ENCODE assay signal across 11 cellular contexts in genomic region chr14:59428581-59429012, GRCh38. TPM values are rescaled to one million over a fixed set of nuclear protein-coding genes. Genes with fewer than 3 reads are reported as not detected.
DNase-seq lines count a peak whose midpoint lies in the region; ATAC-seq, FAIRE-seq and TF ChIP-seq lines count a peak whose summit lies in the region.
"Had no signal": no experiment of that assay in that cellular context is flagged by ENCODE, and none has a peak within 500 bp of the region (broad histone marks: within the 10 kb centered on the region; RNA-seq: fewer than 3 reads in every experiment).

No MANE protein-coding gene starts in this region.

- no peaks in the 10 kb centered on the region for H3K27me3 ChIP-seq in SK-N-SH (ENCODE audit: insufficient read depth)
- no peaks in the 10 kb centered on the region for H3K27me3 ChIP-seq in spleen (replicated peaks in 1 of 7)

- H3K4me1 ChIP-seq in SK-N-SH (ENCODE audit: control insufficient read depth in 1 of 2, insufficient read depth in 2 of 2, low read depth in 1 of 2, low read length in 1 of 2) (peaks cover 8 to 11% of the 10 kb centered on the region in 2 experiments; a peak in 2 of 4 replicates), spleen (peaks cover 0 to 21% (median 7%) of the 10 kb centered on the region in 6 donors)

- no peaks in the 10 kb centered on the region for H3K79me2 ChIP-seq in SK-N-SH (ENCODE audit: insufficient read depth)

- peak; percentile 39 for TF ChIP-seq RAD21 in SK-N-SH (IDR thresholded peaks at IDR 0.05; ENCODE audit: low read length)

- H3K27ac ChIP-seq in SK-N-SH (ENCODE audit: low read depth in 2 of 2, low read length in 1 of 2) (peak overlapping the region in 1 of 2 experiments; percentile 21; a peak in 2 of 4 replicates), spleen (peak overlapping the region in 7 of 8 donors; percentile 29 to 71 (median 58))

- H2AFZ ChIP-seq in SK-N-SH (ENCODE audit: low read depth): no peak overlapping the region

- H3K4me2 ChIP-seq in SK-N-SH: 0 out of 2 replicates have a peak overlapping the region, but pooled peaks have one; percentile 11

- peaks cover 2 to 6% of the 10 kb centered on the region in 2 experiments for H3K36me3 ChIP-seq in SK-N-SH (replicated peaks in 1 of 2; ENCODE audit: control insufficient read depth in 1 of 2, insufficient read depth in 2 of 2, low read length in 1 of 2)
- no peaks in the 10 kb centered on the region for H3K36me3 ChIP-seq in spleen

- POLR2A ChIA-PET in SK-N-SH (lab: Yijun Ruan, JAX): no interaction called here

- ATAC-seq in HG03439 (IDR thresholded peaks at IDR 0.05; ENCODE audit: unreplicated experiment): no peak
- ATAC-seq: left colon had no signal

- H3K9ac ChIP-seq in SK-N-SH: no peak overlapping the region

- H3K9me3 ChIP-seq in SK-N-SH (no peaks in the 10 kb centered on the region), spleen (no peaks in the 10 kb centered on the region)

- no peaks in the 10 kb centered on the region for H4K20me1 ChIP-seq in SK-N-SH (ENCODE audit: insufficient read depth)

- peak; percentile 11 for FAIRE-seq in H54 (lab: Jason Lieb, UNC)

- CTCF ChIA-PET in SK-N-SH (lab: Yijun Ruan, JAX): interaction anchor here (0.6 to 2.1 kb wide), 5 partner anchors 15 to 304 kb away, joined by 3 to 9 read pairs (median 5); no protein-coding TSS in a partner anchor

- TF ChIP-seq POLR2A in H54 (IDR thresholded peaks at IDR 0.05; ENCODE audit: low read depth, low read length): no peak
- TF ChIP-seq POLR2A in spleen (IDR thresholded peaks at IDR 0.05): no peak

- WGBS in SK-N-SH (ENCODE audit: low lambda C conversion rate): 86% methylated on average over 1 of the region's 1 CpG
- 58 to 77% (median 60%) methylated on average over 1 of the region's 1 CpG for WGBS in spleen, 5 donors

- DNase-seq in H54 (ENCODE audit: insufficient read length, low spot score) (no peak), SK-N-SH (no peak), foreskin fibroblast (peak; percentile 83 to 86), spleen (no peak), NCI-H82 treated with DMSO at 0.1 percent for 48 hours (lab: John Stamatoyannopoulos, UW; ENCODE audit: unreplicated experiment) (no peak), GDM1 (lab: John Stamatoyannopoulos, UW) (no peak)
- DNase-seq: activated CD8-positive, alpha-beta memory T cell treated with anti-CD3 and anti-CD28 coated beads, Interleukin-2, amount 50 U/mL, for 4 hours; left colon; NCI-H1436; stimulated activated naive CD4-positive, alpha-beta T cell treated with Interleukin-2 at 50 U/mL for 16 hours had no signal

- TF ChIP-seq EP300 in SK-N-SH (IDR thresholded peaks at IDR 0.05; ENCODE audit: borderline replicate concordance in 1 of 2, low read depth in 1 of 2, low read length in 1 of 2): no peak

- TF ChIP-seq CTCF in SK-N-SH (IDR thresholded peaks at IDR 0.05) (peak; percentile 55), foreskin fibroblast (IDR thresholded peaks at IDR 0.05; ENCODE audit: low read depth, low read length) (peak; percentile 41), spleen (IDR thresholded peaks at IDR 0.05 in 8 of 11, conservative IDR thresholded peaks at IDR 0.05 in 3 of 11) (peak in 4 of 11 experiments; percentile 10 to 35 (median 24))

- H3F3A ChIP-seq in SK-N-SH (replicated peaks; ENCODE audit: insufficient read depth): no peaks in the 10 kb centered on the region

- no peaks in the 10 kb centered on the region for H3K9me2 ChIP-seq in SK-N-SH

- H3K4me3 ChIP-seq in SK-N-SH (ENCODE audit: low read depth in 2 of 2, low read length in 1 of 2): no peak overlapping the region
- no peak overlapping the region for H3K4me3 ChIP-seq in foreskin fibroblast (ENCODE audit: low read depth in 1 of 2, low read length in 2 of 2)
- H3K4me3 ChIP-seq in spleen: no peak overlapping the region

- intact Hi-C loops in spleen (cut with DNase I; ENCODE audit: low total_unique reads): no loop called here

TF ChIP-seq in SK-N-SH, 30 proteins besides CTCF, POLR2A, EP300 and RAD21:
- TF ChIP-seq NRF1 (IDR thresholded peaks at IDR 0.05; ENCODE audit: low read depth, low read length) (no peak), FOSL2 (IDR thresholded peaks at IDR 0.05; ENCODE audit: borderline replicate concordance, low read depth) (0 out of 2 replicates have a peak, but pooled peaks have one; percentile 14), RXRA (IDR thresholded peaks at IDR 0.05; ENCODE audit: borderline replicate concordance, low read depth) (no peak), TCF12 (IDR thresholded peaks at IDR 0.05) (peak; percentile 39; the same call in 1 of the 2 replicates), RFX5 (IDR thresholded peaks at IDR 0.05; ENCODE audit: low read length) (no peak), SIN3A (IDR thresholded peaks at IDR 0.05; ENCODE audit: borderline replicate concordance, low read depth, low read length) (no peak), MXI1 (IDR thresholded peaks at IDR 0.05; ENCODE audit: low read depth, low read length) (no peak), SMC3 (IDR thresholded peaks at IDR 0.05; ENCODE audit: low read depth, low read length) (0 out of 2 replicates have a peak, but pooled peaks have one; percentile 8), ELF1 (IDR thresholded peaks at IDR 0.05) (no peak), TAF1 (IDR thresholded peaks at IDR 0.05; ENCODE audit: borderline replicate concordance, low read depth, low read length) (no peak), REST (IDR thresholded peaks at IDR 0.05; ENCODE audit: low read depth, low read length) (no peak), FOXJ3 (CRISPR knock-in tag; IDR thresholded peaks at IDR 0.05) (no peak)

RNA-seq across cellular contexts. Expression of gene GPR135, which starts 36.6 kb away (rescaled TPM):
- 2.1 and 2.3 TPM in 2 replicates for polyA plus RNA-seq in SK-N-SH (2012; rRNA removed)
- polyA plus RNA-seq in SK-N-SH (2012; cell fraction: cytosol; rRNA removed): 0.41 and 0.52 TPM in 2 replicates
- polyA plus RNA-seq in SK-N-SH (2012; cell fraction: nucleus; rRNA removed): 15.9 and 18.1 TPM in 2 replicates
- 1 to 10 TPM; 1.8 to 8.3 (median 3.3) TPM for total RNA-seq in spleen
- polyA plus RNA-seq in spleen: under 1 TPM; 0.27 to 0.45 (median 0.37) TPM

RNA-seq across cellular contexts. Expression of gene L3HYPDH, which starts 55.6 kb away (rescaled TPM):
- polyA plus RNA-seq in SK-N-SH (2012; rRNA removed) (66.2 and 120 TPM in 2 replicates), spleen (10 to 100 TPM; 39.9 to 50.2 (median 49.7) TPM)
- 32.0 and 34.4 TPM in 2 replicates for polyA plus RNA-seq in SK-N-SH (2012; cell fraction: cytosol; rRNA removed)
- 242 and 548 TPM in 2 replicates for polyA plus RNA-seq in SK-N-SH (2012; cell fraction: nucleus; rRNA removed)
- 10 to 100 TPM; 24.8 to 71.8 (median 39.2) TPM for total RNA-seq in spleen

RNA-seq across cellular contexts. Expression of gene JKAMP, which starts 55.7 kb away (rescaled TPM):
- polyA plus RNA-seq in SK-N-SH (2012; rRNA removed) (95.4 and 146 TPM in 2 replicates), spleen (10 to 100 TPM; 18.9 to 23.4 (median 21.9) TPM)
- polyA plus RNA-seq in SK-N-SH (2012; cell fraction: cytosol; rRNA removed): 133 and 160 TPM in 2 replicates
- 97.0 and 184 TPM in 2 replicates for polyA plus RNA-seq in SK-N-SH (2012; cell fraction: nucleus; rRNA removed)
- total RNA-seq in spleen: 10 to 100 TPM; 28.5 to 92.2 (median 40.4) TPM

Comparison
In these comparisons a context has a peak if more than half of its experiments do, and no peak if none do; other contexts are left out.
1. DNase-seq: peak in foreskin fibroblast (2 of 2); none in H54 (single experiment), SK-N-SH (single experiment), spleen (single experiment), NCI-H82 treated with DMSO at 0.1 percent for 48 hours (single experiment) and GDM1 (single experiment).